ENCODE assay signal across 10 cellular contexts in the genomic region with DNA sequence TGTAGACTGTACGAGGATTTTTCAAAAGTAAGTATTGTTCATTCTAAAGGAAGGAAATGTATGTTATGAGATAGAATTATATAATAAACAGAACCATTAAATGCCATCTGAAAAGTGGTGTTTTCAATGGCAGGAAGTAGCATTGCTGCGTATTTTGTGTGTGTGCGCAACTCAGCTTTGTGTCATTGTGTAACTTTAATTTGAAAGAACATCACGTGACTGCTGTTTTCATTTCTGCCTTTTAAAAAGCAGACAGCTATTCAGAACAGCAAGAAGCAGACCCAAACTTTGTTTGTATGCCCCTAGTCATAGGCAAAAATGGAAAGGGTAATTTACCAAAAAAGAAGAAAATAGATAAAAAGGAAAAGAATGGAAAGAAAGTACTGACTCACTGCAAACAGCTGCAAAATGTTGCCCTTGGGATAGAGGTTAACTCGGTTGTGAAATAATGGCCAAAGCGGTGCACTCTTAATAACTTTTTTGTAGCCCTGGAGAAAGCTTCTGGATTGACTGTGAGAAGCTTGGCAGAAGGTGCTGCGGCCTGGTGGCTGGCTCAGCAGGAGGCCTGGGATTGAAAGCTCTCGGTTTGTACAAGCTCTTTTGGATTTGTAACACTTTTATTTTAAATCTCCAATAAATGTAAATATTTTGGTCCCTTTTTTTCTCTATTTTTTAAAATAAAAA.
A peak's percentile ranks its signal among the peaks of the same experiment; 100 is the strongest.
DNase-seq lines count a peak whose midpoint lies in the region; ATAC-seq, FAIRE-seq and TF ChIP-seq lines count a peak whose summit lies in the region.
"Had no signal": no experiment of that assay in that cellular context is flagged by ENCODE, and none has a peak within 500 bp of the region (broad histone marks: within the 10 kb centered on the region; RNA-seq: fewer than 3 reads in every experiment).

No MANE protein-coding gene starts in this region.

- H2AFZ ChIP-seq in astrocyte (ENCODE audit: low read depth, low read length), result no peak overlapping the region

- no peak overlapping the region for H3K4me3 Mint-ChIP-seq in astrocyte (ENCODE audit: unreplicated experiment)
- no peak overlapping the region for H3K4me3 Mint-ChIP-seq in activated T-cell treated with anti-CD3 and anti-CD28 coated beads, Interleukin-2, amount 50 U/mL, for 4 hours
- H3K4me3 Mint-ChIP-seq: stimulated activated naive CD8-positive, alpha-beta T cell treated with anti-CD3 and anti-CD28 coated beads, Interleukin-15, amount 100 ng/mL, for 72 hours had no signal

- H3K27me3 ChIP-seq in astrocyte (ENCODE audit: insufficient read depth, low read length), result no peaks in the 10 kb centered on the region
- H3K27me3 ChIP-seq in heart left ventricle, result no peaks in the 10 kb centered on the region
- H3K27me3 ChIP-seq in stomach, result no peaks in the 10 kb centered on the region

- H3K9me3 ChIP-seq in astrocyte (ENCODE audit: insufficient read depth, low read depth, low read length), result no peaks in the 10 kb centered on the region
- H3K9me3 ChIP-seq in heart left ventricle, result no peaks in the 10 kb centered on the region
- no peaks in the 10 kb centered on the region for H3K9me3 ChIP-seq in stomach

- peak; percentile 80 for DNase-seq in DMS153 treated with DMSO at 0.1 percent for 48 hours (lab: John Stamatoyannopoulos, UW; ENCODE audit: unreplicated experiment)
- no peak for DNase-seq in DMS153 (lab: John Stamatoyannopoulos, UW)
- peak; percentile 74 for DNase-seq in astrocyte (ENCODE audit: low read depth)
- peak in 3 of 5 donors; percentile 34 to 45 (median 34) for DNase-seq in heart left ventricle
- no peak for DNase-seq in stomach
- DNase-seq in GF-D8 (lab: John Stamatoyannopoulos, UW), result no peak
- DNase-seq in NCI-H2171 treated with DMSO at 0.1 percent for 48 hours (lab: John Stamatoyannopoulos, UW), result no peak
- DNase-seq in activated T-cell treated with anti-CD3 and anti-CD28 coated beads, Interleukin-2, amount 50 U/mL, for 4 hours, result no peak
- DNase-seq: stimulated activated naive CD8-positive, alpha-beta T cell treated with anti-CD3 and anti-CD28 coated beads, Interleukin-15, amount 100 ng/mL, for 72 hours had no signal

- H3K27me3 Mint-ChIP-seq in astrocyte (ENCODE audit: low read depth, unreplicated experiment), result no peaks in the 10 kb centered on the region
- no peaks in the 10 kb centered on the region for H3K27me3 Mint-ChIP-seq in activated T-cell treated with anti-CD3 and anti-CD28 coated beads, Interleukin-2, amount 50 U/mL, for 4 hours (ENCODE audit: low read depth)
- H3K27me3 Mint-ChIP-seq: stimulated activated naive CD8-positive, alpha-beta T cell treated with anti-CD3 and anti-CD28 coated beads, Interleukin-15, amount 100 ng/mL, for 72 hours had no signal

- H3K36me3 ChIP-seq in astrocyte (ENCODE audit: insufficient read depth, low read length), result no peaks in the 10 kb centered on the region
- H3K36me3 ChIP-seq in heart left ventricle, result no peaks in the 10 kb centered on the region
- peaks cover 0 to 6% (median 0%) of the 10 kb centered on the region in 4 donors for H3K36me3 ChIP-seq in stomach

- no peak for TF ChIP-seq EP300 in stomach (IDR thresholded peaks at IDR 0.05)

- H3K4me1 ChIP-seq in astrocyte (ENCODE audit: insufficient read depth, low read length) (peaks cover 7% of the 10 kb centered on the region), heart left ventricle (peaks cover 0 to 18% (median 2%) of the 10 kb centered on the region in 12 donors), stomach (peaks cover 0 to 17% (median 4%) of the 10 kb centered on the region in 4 donors)

- H3K4me2 ChIP-seq in astrocyte (ENCODE audit: low read length), result peak overlapping the region; percentile 24

- peaks cover 8% of the 10 kb centered on the region for H3K4me1 Mint-ChIP-seq in astrocyte (ENCODE audit: low read depth, unreplicated experiment)
- no peaks in the 10 kb centered on the region for H3K4me1 Mint-ChIP-seq in activated T-cell treated with anti-CD3 and anti-CD28 coated beads, Interleukin-2, amount 50 U/mL, for 4 hours (ENCODE audit: low read depth)
- H3K4me1 Mint-ChIP-seq: stimulated activated naive CD8-positive, alpha-beta T cell treated with anti-CD3 and anti-CD28 coated beads, Interleukin-15, amount 100 ng/mL, for 72 hours had no signal

- 72 to 81% (median 79%) methylated on average over 8 of the region's 8 CpGs for WGBS in heart left ventricle, 4 donors
- WGBS in stomach, 5 donors, result 72 to 83% (median 79%) methylated on average over 8 of the region's 8 CpGs

- ATAC-seq in heart left ventricle, result peak in 3 of 4 donors; percentile 80 to 90 (median 80)
- ATAC-seq in activated T-cell treated with anti-CD3 and anti-CD28 coated beads, Interleukin-2, amount 50 U/mL, for 4 hours, result no peak
- ATAC-seq: stimulated activated naive CD8-positive, alpha-beta T cell treated with anti-CD3 and anti-CD28 coated beads, Interleukin-15, amount 100 ng/mL, for 72 hours had no signal

- no peak overlapping the region for H3K9ac ChIP-seq in astrocyte (ENCODE audit: low read length)

- FAIRE-seq in astrocyte (lab: Jason Lieb, UNC), result no peak

- H3K4me3 ChIP-seq in astrocyte (ENCODE audit: insufficient read depth, low read depth, low read length) (no peak overlapping the region), heart left ventricle (no peak overlapping the region), stomach (no peak overlapping the region)

- no peaks in the 10 kb centered on the region for H3K79me2 ChIP-seq in astrocyte (ENCODE audit: insufficient read depth, low read length)

- no peaks in the 10 kb centered on the region for H4K20me1 ChIP-seq in astrocyte (ENCODE audit: insufficient read depth, low read length)

- H3K9me3 Mint-ChIP-seq in astrocyte (ENCODE audit: unreplicated experiment), result no peaks in the 10 kb centered on the region
- H3K9me3 Mint-ChIP-seq in activated T-cell treated with anti-CD3 and anti-CD28 coated beads, Interleukin-2, amount 50 U/mL, for 4 hours, result no peaks in the 10 kb centered on the region
- H3K9me3 Mint-ChIP-seq: stimulated activated naive CD8-positive, alpha-beta T cell treated with anti-CD3 and anti-CD28 coated beads, Interleukin-15, amount 100 ng/mL, for 72 hours had no signal

- TF ChIP-seq CTCF in astrocyte (IDR thresholded peaks at IDR 0.05; ENCODE audit: insufficient read depth, low read depth, low read length) (no peak), heart left ventricle (IDR thresholded peaks at IDR 0.05) (peak in 2 of 12 donors; percentile 25 to 28), stomach (IDR thresholded peaks at IDR 0.05) (no peak)

- TF ChIP-seq POLR2A in heart left ventricle (IDR thresholded peaks at IDR 0.05) (no peak), stomach (IDR thresholded peaks at IDR 0.05) (no peak)

- H3K27ac Mint-ChIP-seq in astrocyte (ENCODE audit: unreplicated experiment), result no peak overlapping the region
- H3K27ac Mint-ChIP-seq: stimulated activated naive CD8-positive, alpha-beta T cell treated with anti-CD3 and anti-CD28 coated beads, Interleukin-15, amount 100 ng/mL, for 72 hours had no signal

- H3K36me3 Mint-ChIP-seq in astrocyte (ENCODE audit: low read depth, unreplicated experiment), result peaks cover 4% of the 10 kb centered on the region
- H3K36me3 Mint-ChIP-seq in activated T-cell treated with anti-CD3 and anti-CD28 coated beads, Interleukin-2, amount 50 U/mL, for 4 hours (ENCODE audit: insufficient read depth), result no peaks in the 10 kb centered on the region

- intact Hi-C loops in heart left ventricle (cut with DNase I) (no loop called here), stomach (cut with DNase I; ENCODE audit: low total_unique reads) (no loop called here)

- H3K27ac ChIP-seq in astrocyte (ENCODE audit: low read depth, low read length) (no peak overlapping the region), heart left ventricle (peak overlapping the region in 8 of 12 donors; percentile 2 to 60 (median 34)), stomach (peak overlapping the region in 3 of 5 donors; percentile 9 to 49 (median 23))
- H3K27ac ChIP-seq: 22Rv1 had no signal

Comparison
In these comparisons a context has a peak if more than half of its experiments do, and no peak if none do; other contexts are left out.
1. DNase-seq: peak in DMS153 treated with DMSO at 0.1 percent for 48 hours (single experiment), astrocyte (single experiment) and heart left ventricle (3 of 5); none in DMS153 (single experiment), stomach (single experiment), GF-D8 (single experiment), NCI-H2171 treated with DMSO at 0.1 percent for 48 hours (single experiment) and activated T-cell treated with anti-CD3 and anti-CD28 coated beads, Interleukin-2, amount 50 U/mL, for 4 hours (single experiment).
2. ATAC-seq: peak in heart left ventricle (3 of 4); none in activated T-cell treated with anti-CD3 and anti-CD28 coated beads, Interleukin-2, amount 50 U/mL, for 4 hours (0 of 2).